Comparison of ENCODE assay signal across 3 cellular contexts in genomic region chr5:100889896-100890295, GRCh38.
TF ChIP-seq lines count a peak whose summit lies in the region.

No MANE protein-coding gene starts in this region.

TF ChIP-seq in HEK293T, 16 proteins besides CTCF, POLR2A, EP300 and RAD21:
- TF ChIP-seq BHLHE40 (IDR thresholded peaks at IDR 0.05; ENCODE audit: borderline replicate concordance) (no peak), FOXM1 (IDR thresholded peaks at IDR 0.05; ENCODE audit: borderline replicate concordance) (no peak), SUZ12 (IDR thresholded peaks at IDR 0.05) (no peak), ZNF384 (IDR thresholded peaks at IDR 0.05) (no peak), SP1 (IDR thresholded peaks at IDR 0.05) (no peak), PKNOX1 (IDR thresholded peaks at IDR 0.05) (no peak), NFRKB (IDR thresholded peaks at IDR 0.05) (no peak), FOXK2 (IDR thresholded peaks at IDR 0.05) (no peak)

TF ChIP-seq in HepG2, 621 proteins besides CTCF, POLR2A, EP300 and RAD21:
- TF ChIP-seq CBX5 (CRISPR knock-in tag; IDR thresholded peaks at IDR 0.05; ENCODE audit: borderline replicate concordance) (no peak), ISL2 (CRISPR knock-in tag; IDR thresholded peaks at IDR 0.05) (no peak)
- TF ChIP-seq, protein P1, sequence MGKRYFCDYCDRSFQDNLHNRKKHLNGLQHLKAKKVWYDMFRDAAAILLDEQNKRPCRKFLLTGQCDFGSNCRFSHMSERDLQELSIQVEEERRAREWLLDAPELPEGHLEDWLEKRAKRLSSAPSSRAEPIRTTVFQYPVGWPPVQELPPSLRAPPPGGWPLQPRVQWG (CRISPR knock-in tag; IDR thresholded peaks at IDR 0.05; ENCODE audit: borderline replicate concordance, low read depth), result no peak

TF ChIP-seq in GM12891, 5 proteins besides CTCF, POLR2A, EP300 and RAD21 (continued from another document):
- no peak for TF ChIP-seq SPI1 (IDR thresholded peaks at IDR 0.05; ENCODE audit: low read depth, low read length)
- TF ChIP-seq PAX5 (IDR thresholded peaks at IDR 0.05; ENCODE audit: insufficient read depth, low read length, severe bottlenecking), result no peak
